Comparison of ENCODE assay signal across 13 cellular contexts in genomic region chr14:71235865-71236264, GRCh38.
DNase-seq lines count a peak whose midpoint lies in the region; ATAC-seq and TF ChIP-seq lines count a peak whose summit lies in the region.
"Had no signal": no experiment of that assay in that cellular context is flagged by ENCODE, and none has a peak within 500 bp of the region (broad histone marks: within the 10 kb centered on the region; RNA-seq: fewer than 3 reads in every experiment).

No MANE protein-coding gene starts in this region.

- TF ChIP-seq POLR2A in adrenal gland (IDR thresholded peaks at IDR 0.05) = no peak

- H3K4me1 Mint-ChIP-seq in T-helper 17 cell = peaks cover 2% of the 10 kb centered on the region

- no peak for TF ChIP-seq CTCF in adrenal gland (IDR thresholded peaks at IDR 0.05)

- peak overlapping the region in 1 of 5 donors; percentile 29 for H3K27ac ChIP-seq in adrenal gland
- H3K27ac ChIP-seq in right cardiac atrium (ENCODE audit: low read length) = no peak overlapping the region
- H3K27ac ChIP-seq: gastrocnemius medialis had no signal

- no peaks in the 10 kb centered on the region for H3K36me3 Mint-ChIP-seq in T-helper 17 cell (ENCODE audit: low read depth)
- H3K36me3 Mint-ChIP-seq: IgD-negative memory B cell had no signal

- no peak overlapping the region for H3K27ac Mint-ChIP-seq in T-helper 17 cell
- H3K27ac Mint-ChIP-seq: activated CD4-positive, alpha-beta T cell treated with anti-CD3 and anti-CD28 coated beads, Interleukin-2, amount 10 ng/mL, durations not matched to agents 24 days and 14 days had no signal

- H3K4me3 ChIP-seq in adrenal gland = no peak overlapping the region
- H3K4me3 ChIP-seq in right cardiac atrium (ENCODE audit: low read length) = no peak overlapping the region
- H3K4me3 ChIP-seq: gastrocnemius medialis, tibial nerve had no signal

- H3K36me3 ChIP-seq in adrenal gland (replicated peaks in 1 of 2) = no peaks in the 10 kb centered on the region
- H3K36me3 ChIP-seq: gastrocnemius medialis, tibial nerve had no signal

- H3K4me3 Mint-ChIP-seq in T-helper 17 cell = no peak overlapping the region
- H3K4me3 Mint-ChIP-seq: activated CD4-positive, alpha-beta T cell treated with anti-CD3 and anti-CD28 coated beads, Interleukin-2, amount 10 ng/mL, durations not matched to agents 24 days and 14 days; IgD-negative memory B cell had no signal

- H3K27me3 Mint-ChIP-seq in T-helper 17 cell = peaks cover 5% of the 10 kb centered on the region

- WGBS in adrenal gland, 4 donors = 62 to 83% (median 64%) methylated on average over 6 of the region's 6 CpGs
- whole genome bisulfite sequencing in right cardiac atrium = 46% methylated on average over 6 of the region's 6 CpGs

- H3K27me3 ChIP-seq in adrenal gland (no peaks in the 10 kb centered on the region), right cardiac atrium (ENCODE audit: control insufficient read depth, insufficient read depth) (no peaks in the 10 kb centered on the region)
- H3K27me3 ChIP-seq: gastrocnemius medialis, tibial nerve had no signal

- H3K9me3 ChIP-seq in adrenal gland (replicated peaks in 1 of 3) = no peaks in the 10 kb centered on the region
- no peaks in the 10 kb centered on the region for H3K9me3 ChIP-seq in right cardiac atrium (ENCODE audit: control insufficient read depth, low read length)
- H3K9me3 ChIP-seq in T-helper 17 cell (ENCODE audit: control insufficient read depth, low read length, poor library complexity, severe bottlenecking) = no peaks in the 10 kb centered on the region
- H3K9me3 ChIP-seq: gastrocnemius medialis, tibial nerve had no signal

- H3K4me1 ChIP-seq in adrenal gland (replicated peaks in 1 of 2) (no peaks in the 10 kb centered on the region), right cardiac atrium (ENCODE audit: control insufficient read depth, insufficient read depth, low read length) (peaks cover 3% of the 10 kb centered on the region)
- H3K4me1 ChIP-seq: gastrocnemius medialis had no signal

- intact Hi-C loops in adrenal gland (cut with DNase I) (no loop called here), right cardiac atrium (cut with DNase I) (no loop called here)

- ATAC-seq in right cardiac atrium (peak; percentile 83 to 86), T-helper 17 cell (no peak), GM18861 (IDR thresholded peaks at IDR 0.05; ENCODE audit: unreplicated experiment) (no peak)
- ATAC-seq: gastrocnemius medialis, Panc1 had no signal

- DNase-seq in NCI-H2081 (lab: John Stamatoyannopoulos, UW) (peak; percentile 39 to 71), NCI-H2081 treated with DMSO at 0.1 percent for 48 hours (lab: John Stamatoyannopoulos, UW) (no peak), adrenal gland (peak; percentile 37 to 80 (median 62)), right cardiac atrium (peak; percentile 54 to 75 (median 74)), superior temporal gyrus (ENCODE audit: extremely low spot score) (peak; percentile 69), T-helper 17 cell (no peak), OCI-M1 (lab: John Stamatoyannopoulos, UW) (no peak)
- DNase-seq: activated CD4-positive, alpha-beta T cell treated with anti-CD3 and anti-CD28 coated beads, Interleukin-2, amount 10 ng/mL, durations not matched to agents 24 days and 14 days had no signal

Comparison
In these comparisons a context has a peak if more than half of its experiments do, and no peak if none do; other contexts are left out.
1. DNase-seq: peak in NCI-H2081 (2 of 2), adrenal gland (7 of 7), right cardiac atrium (3 of 3) and superior temporal gyrus (single experiment); none in NCI-H2081 treated with DMSO at 0.1 percent for 48 hours (single experiment), T-helper 17 cell (0 of 3) and OCI-M1 (single experiment).
2. ATAC-seq: peak in right cardiac atrium (2 of 2); none in T-helper 17 cell (single experiment) and GM18861 (single experiment).